Comparison of ENCODE assay signal across 18 cellular contexts in the genomic region with DNA sequence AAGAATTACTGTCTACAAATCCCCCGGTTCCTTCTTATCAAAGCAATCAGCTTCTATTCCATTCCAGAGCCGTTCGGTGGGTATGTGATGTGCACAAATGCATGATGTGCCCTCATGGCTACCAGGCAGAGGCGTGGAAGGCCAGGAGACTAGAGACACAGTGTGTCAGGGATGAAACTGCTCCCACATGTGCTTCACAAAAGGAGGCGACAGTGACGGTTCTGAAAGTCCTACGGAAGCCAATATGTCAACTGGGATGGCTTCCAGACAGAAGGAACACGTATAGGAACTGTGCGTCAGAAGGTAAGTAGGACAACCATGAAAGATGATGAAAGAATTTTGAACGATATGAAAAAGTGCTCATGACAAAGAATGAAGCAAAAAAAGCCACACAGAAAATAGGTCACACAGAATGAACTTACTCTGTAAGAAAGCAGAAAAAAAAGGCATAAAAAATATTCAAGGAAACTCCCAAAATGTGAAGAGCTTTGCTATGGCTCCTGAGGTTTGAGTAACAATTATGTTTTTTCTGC. TPM values are rescaled to one million over a fixed set of nuclear protein-coding genes. Genes with fewer than 3 reads are reported as not detected.
DNase-seq lines count a peak whose midpoint lies in the region; ATAC-seq and TF ChIP-seq lines count a peak whose summit lies in the region.
"Had no signal": no experiment of that assay in that cellular context is flagged by ENCODE, and none has a peak within 500 bp of the region (broad histone marks: within the 10 kb centered on the region; RNA-seq: fewer than 3 reads in every experiment).

No MANE protein-coding gene starts in this region.

- no peak overlapping the region for H2AK5ac ChIP-seq in mesendoderm (ENCODE audit: low read length)

- H3K27ac Mint-ChIP-seq in CD8-positive, alpha-beta T cell: peak overlapping the region; percentile 77
- peak overlapping the region; percentile 89 for H3K27ac Mint-ChIP-seq in activated naive CD4-positive, alpha-beta T cell treated with anti-CD3 and anti-CD28 coated beads, Interleukin-2, amount 10 ng/mL, durations not matched to agents 7 days and 5 days
- peak overlapping the region in 5 of 6 donors; percentile 62 to 94 (median 83) for H3K27ac Mint-ChIP-seq in naive B cell

- peak overlapping the region; percentile 18; the same call in 1 of the 2 replicates for H3K9ac ChIP-seq in OCI-LY3 (ENCODE audit: low read length)
- no peak overlapping the region for H3K9ac ChIP-seq in mesendoderm (ENCODE audit: low read length)

- H3K18ac ChIP-seq in mesendoderm (ENCODE audit: low read length): no peak overlapping the region

- H4K20me1 ChIP-seq in OCI-LY3 (ENCODE audit: insufficient read depth, low read length): no peaks in the 10 kb centered on the region

- H3K36me3 Mint-ChIP-seq in CD8-positive, alpha-beta T cell: peaks cover 53% of the 10 kb centered on the region
- peaks cover 54% of the 10 kb centered on the region for H3K36me3 Mint-ChIP-seq in activated naive CD4-positive, alpha-beta T cell treated with anti-CD3 and anti-CD28 coated beads, Interleukin-2, amount 10 ng/mL, durations not matched to agents 7 days and 5 days
- H3K36me3 Mint-ChIP-seq in naive B cell: peaks cover 0 to 4% of the 10 kb centered on the region in 2 donors

- no peak overlapping the region for H4K5ac ChIP-seq in mesendoderm (ENCODE audit: low read length)

- H3K23ac ChIP-seq in mesendoderm (ENCODE audit: low read length): no peak overlapping the region

- H3K36me3 ChIP-seq in CD8-positive, alpha-beta T cell (ENCODE audit: insufficient read depth, low read length): peaks cover 5% of the 10 kb centered on the region
- peaks cover 25% of the 10 kb centered on the region for H3K36me3 ChIP-seq in OCI-LY3 (replicated peaks; ENCODE audit: low read depth, low read length)
- H3K36me3 ChIP-seq in mesendoderm (ENCODE audit: control insufficient read depth, insufficient read depth, low read length): no peaks in the 10 kb centered on the region

- no peaks in the 10 kb centered on the region for H3K9me3 ChIP-seq in CD8-positive, alpha-beta T cell (ENCODE audit: low read length)
- H3K9me3 ChIP-seq in OCI-LY3 (ENCODE audit: insufficient read depth, low read length): no peaks in the 10 kb centered on the region
- H3K9me3 ChIP-seq: adrenal gland, mucosa of descending colon, tibial nerve had no signal

- no peak overlapping the region for H2BK120ac ChIP-seq in mesendoderm (ENCODE audit: low read depth, low read length)

- H3K79me2 ChIP-seq in OCI-LY3 (ENCODE audit: low read length) (no peaks in the 10 kb centered on the region), mesendoderm (ENCODE audit: control insufficient read depth, insufficient read depth, low read length) (no peaks in the 10 kb centered on the region)

- POLR2A ChIA-PET in CD8-positive, alpha-beta T cell (lab: Charles Lee): interaction anchor here (0.9 to 5.3 kb wide), 4 partner anchors 14 to 89 kb away, joined by 3 to 29 read pairs (median 6); no protein-coding TSS in a partner anchor

- H3K4me1 Mint-ChIP-seq in CD8-positive, alpha-beta T cell (ENCODE audit: low read depth): peaks cover 45% of the 10 kb centered on the region
- H3K4me1 Mint-ChIP-seq in activated naive CD4-positive, alpha-beta T cell treated with anti-CD3 and anti-CD28 coated beads, Interleukin-2, amount 10 ng/mL, durations not matched to agents 7 days and 5 days: peaks cover 80% of the 10 kb centered on the region
- peaks cover 33 to 40% (median 38%) of the 10 kb centered on the region in 3 donors for H3K4me1 Mint-ChIP-seq in naive B cell

- no peak overlapping the region for H3K4ac ChIP-seq in mesendoderm (ENCODE audit: low read depth, low read length)

- no peak for DNase-seq in CD8-positive, alpha-beta T cell
- no peak for DNase-seq in activated naive CD4-positive, alpha-beta T cell treated with anti-CD3 and anti-CD28 coated beads, Interleukin-2, amount 10 ng/mL, durations not matched to agents 7 days and 5 days
- DNase-seq in naive B cell (no peak), GM13976 (ENCODE audit: low spot score) (no peak), mesendoderm (no peak), SHP77 treated with DMSO at 0.1 percent for 48 hours (lab: John Stamatoyannopoulos, UW) (no peak)
- DNase-seq: cerebellar nuclear complex, DND-41, islet precursor cell, KG1, mucosa of descending colon, NCI-H1436 treated with DMSO at 0.1 percent for 48 hours, NCI-H524 treated with DMSO at 0.1 percent for 48 hours had no signal

- H3K56ac ChIP-seq in mesendoderm (ENCODE audit: low read length): no peak overlapping the region

- no peak for ATAC-seq in CD8-positive, alpha-beta T cell
- no peak for ATAC-seq in naive B cell (ENCODE audit: low read depth in 2 of 2)
- no peak for ATAC-seq in HG03432 (IDR thresholded peaks at IDR 0.05; ENCODE audit: unreplicated experiment)

- in situ Hi-C loops in GM13976 (cut with MboI; ENCODE audit: low sequenced_read_pairs, unreplicated experiment): loop anchor here (25.0 kb wide), 1 partner anchor 326 kb away; no protein-coding TSS in a partner anchor

- H3K27me3 Mint-ChIP-seq in CD8-positive, alpha-beta T cell (ENCODE audit: low read depth): no peaks in the 10 kb centered on the region
- H3K27me3 Mint-ChIP-seq in activated naive CD4-positive, alpha-beta T cell treated with anti-CD3 and anti-CD28 coated beads, Interleukin-2, amount 10 ng/mL, durations not matched to agents 7 days and 5 days: no peaks in the 10 kb centered on the region
- H3K27me3 Mint-ChIP-seq in naive B cell: no peaks in the 10 kb centered on the region

- intact Hi-C loops in CD8-positive, alpha-beta T cell (cut with DNase I, micrococcal nuclease): no loop called here

- no peak for TF ChIP-seq CTCF in CD8-positive, alpha-beta T cell (IDR thresholded peaks at IDR 0.05)
- TF ChIP-seq CTCF in OCI-LY3 (IDR thresholded peaks at IDR 0.05; ENCODE audit: low read depth, low read length): no peak
- no peak for TF ChIP-seq CTCF in GM13976 (IDR thresholded peaks at IDR 0.05; ENCODE audit: borderline replicate concordance, control extremely low read depth, extremely low read depth, insufficient read depth, missing control alignments)

- H4K8ac ChIP-seq in mesendoderm (ENCODE audit: low read depth, low read length): no peak overlapping the region

- H3K27me3 ChIP-seq in CD8-positive, alpha-beta T cell (ENCODE audit: insufficient read depth, low read length): no peaks in the 10 kb centered on the region
- no peaks in the 10 kb centered on the region for H3K27me3 ChIP-seq in OCI-LY3 (ENCODE audit: low read depth, low read length)
- no peaks in the 10 kb centered on the region for H3K27me3 ChIP-seq in mesendoderm (ENCODE audit: insufficient read depth, low read length, poor library complexity)
- H3K27me3 ChIP-seq: adrenal gland, tibial nerve had no signal

- H3K4me3 Mint-ChIP-seq in CD8-positive, alpha-beta T cell: peak overlapping the region; percentile 16
- peak overlapping the region; percentile 35 for H3K4me3 Mint-ChIP-seq in activated naive CD4-positive, alpha-beta T cell treated with anti-CD3 and anti-CD28 coated beads, Interleukin-2, amount 10 ng/mL, durations not matched to agents 7 days and 5 days
- H3K4me3 Mint-ChIP-seq in naive B cell: peak overlapping the region in 6 of 8 donors; percentile 34 to 69 (median 46)

- no CpG with 5 or more reads among the region's 10 CpGs for WGBS in mesendoderm (ENCODE audit: extremely low coverage, insufficient coverage, low lambda C conversion rate)

- H3K4me1 ChIP-seq in CD8-positive, alpha-beta T cell (ENCODE audit: insufficient read depth, low read length): peaks cover 20% of the 10 kb centered on the region
- H3K4me1 ChIP-seq in OCI-LY3 (ENCODE audit: low read length) (peaks cover 57% of the 10 kb centered on the region), mesendoderm (ENCODE audit: control insufficient read depth, low read depth, low read length) (no peaks in the 10 kb centered on the region)
- H3K4me1 ChIP-seq: tibial nerve had no signal

- no peak overlapping the region for H2BK15ac ChIP-seq in mesendoderm (replicated peaks; ENCODE audit: low read depth)

- H3K9me3 Mint-ChIP-seq in CD8-positive, alpha-beta T cell: no peaks in the 10 kb centered on the region
- no peaks in the 10 kb centered on the region for H3K9me3 Mint-ChIP-seq in activated naive CD4-positive, alpha-beta T cell treated with anti-CD3 and anti-CD28 coated beads, Interleukin-2, amount 10 ng/mL, durations not matched to agents 7 days and 5 days
- no peaks in the 10 kb centered on the region for H3K9me3 Mint-ChIP-seq in naive B cell

- H3K79me1 ChIP-seq in mesendoderm (ENCODE audit: low read length): no peaks in the 10 kb centered on the region

- no peak overlapping the region for H2AFZ ChIP-seq in OCI-LY3 (ENCODE audit: low read depth, low read length)

- CTCF ChIA-PET in CD8-positive, alpha-beta T cell (lab: Charles Lee): interaction anchor here (0.6 to 3.3 kb wide), 7 partner anchors 11 to 309 kb away, joined by 3 to 24 read pairs (median 3); no protein-coding TSS in a partner anchor
- CTCF ChIA-PET in activated naive CD4-positive, alpha-beta T cell treated with anti-CD3 and anti-CD28 coated beads, Interleukin-2, amount 10 ng/mL, durations not matched to agents 7 days and 5 days (lab: Charles Lee): interaction anchor here (1.1 to 3.6 kb wide), 6 partner anchors 11 to 115 kb away, joined by 4 to 28 read pairs (median 11); no protein-coding TSS in a partner anchor

- H3K4me3 ChIP-seq in CD8-positive, alpha-beta T cell (ENCODE audit: low read depth, low read length): no peak overlapping the region
- H3K4me3 ChIP-seq in OCI-LY3 (ENCODE audit: low read length): no peak overlapping the region
- H3K4me3 ChIP-seq in mesendoderm (ENCODE audit: low read length): no peak overlapping the region
- H3K4me3 ChIP-seq: adrenal gland, mucosa of descending colon, tibial nerve had no signal

- H3K4me2 ChIP-seq in OCI-LY3 (ENCODE audit: low read length) (peak overlapping the region; percentile 7), mesendoderm (ENCODE audit: low read length) (no peak overlapping the region)

- H3K27ac ChIP-seq in CD8-positive, alpha-beta T cell (ENCODE audit: low read depth, low read length): no peak overlapping the region
- H3K27ac ChIP-seq in OCI-LY3 (ENCODE audit: low read length) (peak overlapping the region; percentile 86), mesendoderm (ENCODE audit: low read depth, low read length) (no peak overlapping the region)
- H3K27ac ChIP-seq: HL-60 had no signal

- no peak overlapping the region for H2BK5ac ChIP-seq in mesendoderm (ENCODE audit: low read length)

RNA-seq across cellular contexts. Expression of gene GLB1, which starts 34.1 kb away (rescaled TPM):
- 10 to 100 TPM; 13.3 to 14.7 TPM for total RNA-seq in CD8-positive, alpha-beta T cell
- polyA plus RNA-seq in naive B cell (ENCODE audit: low read depth in 6 of 6): 10 to 100 TPM; 32.6 to 42.8 (median 39.9) TPM
- polyA plus RNA-seq in mesendoderm (2013, experiment 1 of 2): 26.6 TPM
- polyA plus RNA-seq in mesendoderm (2013, experiment 2 of 2): 26.0 TPM

RNA-seq across cellular contexts. Expression of gene TMPPE, which starts 34.1 kb away (rescaled TPM):
- total RNA-seq in CD8-positive, alpha-beta T cell: 1 to 10 TPM; 4.6 to 4.8 TPM
- 1 to 10 TPM in 4 of 6 donors, under 1 TPM in 1, not detected in 1; 0.50 to 2.0 (median 1.5) TPM for polyA plus RNA-seq in naive B cell (ENCODE audit: low read depth in 6 of 6)
- polyA plus RNA-seq in mesendoderm (2013, experiment 1 of 2): 1.7 TPM
- polyA plus RNA-seq in mesendoderm (2013, experiment 2 of 2): 1.7 TPM

RNA-seq across cellular contexts. Expression of gene CRTAP, which starts 50.9 kb away (rescaled TPM):
- total RNA-seq in CD8-positive, alpha-beta T cell: 10 to 100 TPM; 21.7 to 23.5 TPM
- 10 to 100 TPM; 66.0 to 87.6 (median 75.1) TPM for polyA plus RNA-seq in naive B cell (ENCODE audit: low read depth in 6 of 6)
- 87.5 TPM for polyA plus RNA-seq in mesendoderm (2013, experiment 1 of 2)
- polyA plus RNA-seq in mesendoderm (2013, experiment 2 of 2): 87.2 TPM
